1 cellular context compared by ENCODE assay signal in the genomic region with DNA sequence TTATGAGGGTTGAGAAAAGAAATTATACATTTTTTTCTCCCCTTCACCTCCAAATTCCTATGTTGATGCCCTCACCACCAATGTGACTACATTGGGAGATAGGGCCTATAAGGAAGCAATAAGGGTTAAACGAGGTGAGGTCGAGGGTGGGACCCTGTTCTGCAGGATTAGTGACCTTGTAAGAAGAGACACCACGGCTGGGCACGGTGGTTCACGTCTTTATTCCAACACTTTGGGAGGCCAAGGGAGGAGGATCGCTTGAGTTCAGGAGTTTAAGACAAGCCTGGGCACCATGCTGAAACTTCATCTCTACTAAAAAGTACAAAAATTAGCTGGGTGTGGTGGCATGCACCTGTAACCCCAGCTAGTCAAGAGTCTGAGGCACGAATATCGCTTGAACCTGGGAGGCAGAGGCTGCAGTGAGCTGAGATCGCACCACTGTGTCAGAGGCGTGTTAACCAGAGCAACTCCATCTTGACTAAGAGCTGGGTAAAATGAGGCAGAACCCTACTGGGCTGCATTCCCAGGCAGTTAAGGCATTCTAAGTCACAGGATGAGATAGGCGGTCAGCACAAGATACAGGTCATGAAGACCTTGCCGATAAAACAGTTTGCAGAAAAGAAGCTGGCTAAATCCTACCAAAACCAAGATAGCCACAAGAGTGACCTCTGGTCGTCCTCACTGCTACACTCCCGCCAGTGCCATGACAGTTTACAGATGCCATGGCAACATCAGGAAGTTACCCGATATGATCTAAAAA.
A peak's percentile ranks its signal among the peaks of the same experiment; 100 is the strongest.
TF ChIP-seq lines count a peak whose summit lies in the region.

No MANE protein-coding gene starts in this region.

TF ChIP-seq in K562, 482 proteins besides CTCF, POLR2A, EP300 and RAD21 (continued from another document):
- TF ChIP-seq, protein P1, sequence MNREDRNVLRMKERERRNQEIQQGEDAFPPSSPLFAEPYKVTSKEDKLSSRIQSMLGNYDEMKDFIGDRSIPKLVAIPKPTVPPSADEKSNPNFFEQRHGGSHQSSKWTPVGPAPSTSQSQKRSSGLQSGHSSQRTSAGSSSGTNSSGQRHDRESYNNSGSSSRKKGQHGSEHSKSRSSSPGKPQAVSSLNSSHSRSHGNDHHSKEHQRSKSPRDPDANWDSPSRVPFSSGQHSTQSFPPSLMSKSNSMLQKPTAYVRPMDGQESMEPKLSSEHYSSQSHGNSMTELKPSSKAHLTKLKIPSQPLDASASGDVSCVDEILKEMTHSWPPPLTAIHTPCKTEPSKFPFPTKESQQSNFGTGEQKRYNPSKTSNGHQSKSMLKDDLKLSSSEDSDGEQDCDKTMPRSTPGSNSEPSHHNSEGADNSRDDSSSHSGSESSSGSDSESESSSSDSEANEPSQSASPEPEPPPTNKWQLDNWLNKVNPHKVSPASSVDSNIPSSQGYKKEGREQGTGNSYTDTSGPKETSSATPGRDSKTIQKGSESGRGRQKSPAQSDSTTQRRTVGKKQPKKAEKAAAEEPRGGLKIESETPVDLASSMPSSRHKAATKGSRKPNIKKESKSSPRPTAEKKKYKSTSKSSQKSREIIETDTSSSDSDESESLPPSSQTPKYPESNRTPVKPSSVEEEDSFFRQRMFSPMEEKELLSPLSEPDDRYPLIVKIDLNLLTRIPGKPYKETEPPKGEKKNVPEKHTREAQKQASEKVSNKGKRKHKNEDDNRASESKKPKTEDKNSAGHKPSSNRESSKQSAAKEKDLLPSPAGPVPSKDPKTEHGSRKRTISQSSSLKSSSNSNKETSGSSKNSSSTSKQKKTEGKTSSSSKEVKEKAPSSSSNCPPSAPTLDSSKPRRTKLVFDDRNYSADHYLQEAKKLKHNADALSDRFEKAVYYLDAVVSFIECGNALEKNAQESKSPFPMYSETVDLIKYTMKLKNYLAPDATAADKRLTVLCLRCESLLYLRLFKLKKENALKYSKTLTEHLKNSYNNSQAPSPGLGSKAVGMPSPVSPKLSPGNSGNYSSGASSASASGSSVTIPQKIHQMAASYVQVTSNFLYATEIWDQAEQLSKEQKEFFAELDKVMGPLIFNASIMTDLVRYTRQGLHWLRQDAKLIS (CRISPR knock-in tag; IDR thresholded peaks at IDR 0.05) = no peak
- TF ChIP-seq FOS (IDR thresholded peaks at IDR 0.05; ENCODE audit: extremely low read depth, insufficient read length) (no peak), RBM14 (IDR thresholded peaks at IDR 0.05; ENCODE audit: borderline replicate concordance, insufficient read depth, low read depth, low read length) (no peak), KLF10 (CRISPR knock-in tag; IDR thresholded peaks at IDR 0.05) (no peak), SMAD2 (IDR thresholded peaks at IDR 0.05; ENCODE audit: low read depth, low read length) (no peak), GABPA (tag; conservative IDR thresholded peaks at IDR 0.05; ENCODE audit: low read depth) (no peak), ESRRB (CRISPR knock-in tag; IDR thresholded peaks at IDR 0.05; ENCODE audit: borderline replicate concordance) (no peak), PYGO2 (tag; IDR thresholded peaks at IDR 0.05) (peak; percentile 97), NELFE (IDR thresholded peaks at IDR 0.05; ENCODE audit: insufficient read depth, insufficient read length) (no peak)
- TF ChIP-seq, protein P2, sequence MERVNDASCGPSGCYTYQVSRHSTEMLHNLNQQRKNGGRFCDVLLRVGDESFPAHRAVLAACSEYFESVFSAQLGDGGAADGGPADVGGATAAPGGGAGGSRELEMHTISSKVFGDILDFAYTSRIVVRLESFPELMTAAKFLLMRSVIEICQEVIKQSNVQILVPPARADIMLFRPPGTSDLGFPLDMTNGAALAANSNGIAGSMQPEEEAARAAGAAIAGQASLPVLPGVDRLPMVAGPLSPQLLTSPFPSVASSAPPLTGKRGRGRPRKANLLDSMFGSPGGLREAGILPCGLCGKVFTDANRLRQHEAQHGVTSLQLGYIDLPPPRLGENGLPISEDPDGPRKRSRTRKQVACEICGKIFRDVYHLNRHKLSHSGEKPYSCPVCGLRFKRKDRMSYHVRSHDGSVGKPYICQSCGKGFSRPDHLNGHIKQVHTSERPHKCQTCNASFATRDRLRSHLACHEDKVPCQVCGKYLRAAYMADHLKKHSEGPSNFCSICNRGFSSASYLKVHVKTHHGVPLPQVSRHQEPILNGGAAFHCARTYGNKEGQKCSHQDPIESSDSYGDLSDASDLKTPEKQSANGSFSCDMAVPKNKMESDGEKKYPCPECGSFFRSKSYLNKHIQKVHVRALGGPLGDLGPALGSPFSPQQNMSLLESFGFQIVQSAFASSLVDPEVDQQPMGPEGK (CRISPR knock-in tag; IDR thresholded peaks at IDR 0.05; ENCODE audit: borderline replicate concordance) = no peak
- TF ChIP-seq, protein P3, sequence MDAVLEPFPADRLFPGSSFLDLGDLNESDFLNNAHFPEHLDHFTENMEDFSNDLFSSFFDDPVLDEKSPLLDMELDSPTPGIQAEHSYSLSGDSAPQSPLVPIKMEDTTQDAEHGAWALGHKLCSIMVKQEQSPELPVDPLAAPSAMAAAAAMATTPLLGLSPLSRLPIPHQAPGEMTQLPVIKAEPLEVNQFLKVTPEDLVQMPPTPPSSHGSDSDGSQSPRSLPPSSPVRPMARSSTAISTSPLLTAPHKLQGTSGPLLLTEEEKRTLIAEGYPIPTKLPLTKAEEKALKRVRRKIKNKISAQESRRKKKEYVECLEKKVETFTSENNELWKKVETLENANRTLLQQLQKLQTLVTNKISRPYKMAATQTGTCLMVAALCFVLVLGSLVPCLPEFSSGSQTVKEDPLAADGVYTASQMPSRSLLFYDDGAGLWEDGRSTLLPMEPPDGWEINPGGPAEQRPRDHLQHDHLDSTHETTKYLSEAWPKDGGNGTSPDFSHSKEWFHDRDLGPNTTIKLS (IDR thresholded peaks at IDR 0.05; ENCODE audit: borderline replicate concordance, low read depth) = no peak
- TF ChIP-seq, protein P4, sequence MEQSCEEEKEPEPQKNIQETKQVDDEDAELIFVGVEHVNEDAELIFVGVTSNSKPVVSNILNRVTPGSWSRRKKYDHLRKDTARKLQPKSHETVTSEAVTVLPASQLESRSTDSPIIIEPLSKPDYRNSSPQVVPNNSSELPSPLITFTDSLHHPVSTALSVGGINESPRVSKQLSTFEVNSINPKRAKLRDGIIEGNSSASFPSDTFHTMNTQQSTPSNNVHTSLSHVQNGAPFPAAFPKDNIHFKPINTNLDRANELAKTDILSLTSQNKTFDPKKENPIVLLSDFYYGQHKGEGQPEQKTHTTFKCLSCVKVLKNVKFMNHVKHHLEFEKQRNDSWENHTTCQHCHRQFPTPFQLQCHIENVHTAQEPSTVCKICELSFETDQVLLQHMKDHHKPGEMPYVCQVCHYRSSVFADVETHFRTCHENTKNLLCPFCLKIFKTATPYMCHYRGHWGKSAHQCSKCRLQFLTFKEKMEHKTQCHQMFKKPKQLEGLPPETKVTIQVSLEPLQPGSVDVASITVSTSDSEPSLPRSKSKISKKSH (CRISPR knock-in tag; IDR thresholded peaks at IDR 0.05) = no peak
- TF ChIP-seq, protein P5, sequence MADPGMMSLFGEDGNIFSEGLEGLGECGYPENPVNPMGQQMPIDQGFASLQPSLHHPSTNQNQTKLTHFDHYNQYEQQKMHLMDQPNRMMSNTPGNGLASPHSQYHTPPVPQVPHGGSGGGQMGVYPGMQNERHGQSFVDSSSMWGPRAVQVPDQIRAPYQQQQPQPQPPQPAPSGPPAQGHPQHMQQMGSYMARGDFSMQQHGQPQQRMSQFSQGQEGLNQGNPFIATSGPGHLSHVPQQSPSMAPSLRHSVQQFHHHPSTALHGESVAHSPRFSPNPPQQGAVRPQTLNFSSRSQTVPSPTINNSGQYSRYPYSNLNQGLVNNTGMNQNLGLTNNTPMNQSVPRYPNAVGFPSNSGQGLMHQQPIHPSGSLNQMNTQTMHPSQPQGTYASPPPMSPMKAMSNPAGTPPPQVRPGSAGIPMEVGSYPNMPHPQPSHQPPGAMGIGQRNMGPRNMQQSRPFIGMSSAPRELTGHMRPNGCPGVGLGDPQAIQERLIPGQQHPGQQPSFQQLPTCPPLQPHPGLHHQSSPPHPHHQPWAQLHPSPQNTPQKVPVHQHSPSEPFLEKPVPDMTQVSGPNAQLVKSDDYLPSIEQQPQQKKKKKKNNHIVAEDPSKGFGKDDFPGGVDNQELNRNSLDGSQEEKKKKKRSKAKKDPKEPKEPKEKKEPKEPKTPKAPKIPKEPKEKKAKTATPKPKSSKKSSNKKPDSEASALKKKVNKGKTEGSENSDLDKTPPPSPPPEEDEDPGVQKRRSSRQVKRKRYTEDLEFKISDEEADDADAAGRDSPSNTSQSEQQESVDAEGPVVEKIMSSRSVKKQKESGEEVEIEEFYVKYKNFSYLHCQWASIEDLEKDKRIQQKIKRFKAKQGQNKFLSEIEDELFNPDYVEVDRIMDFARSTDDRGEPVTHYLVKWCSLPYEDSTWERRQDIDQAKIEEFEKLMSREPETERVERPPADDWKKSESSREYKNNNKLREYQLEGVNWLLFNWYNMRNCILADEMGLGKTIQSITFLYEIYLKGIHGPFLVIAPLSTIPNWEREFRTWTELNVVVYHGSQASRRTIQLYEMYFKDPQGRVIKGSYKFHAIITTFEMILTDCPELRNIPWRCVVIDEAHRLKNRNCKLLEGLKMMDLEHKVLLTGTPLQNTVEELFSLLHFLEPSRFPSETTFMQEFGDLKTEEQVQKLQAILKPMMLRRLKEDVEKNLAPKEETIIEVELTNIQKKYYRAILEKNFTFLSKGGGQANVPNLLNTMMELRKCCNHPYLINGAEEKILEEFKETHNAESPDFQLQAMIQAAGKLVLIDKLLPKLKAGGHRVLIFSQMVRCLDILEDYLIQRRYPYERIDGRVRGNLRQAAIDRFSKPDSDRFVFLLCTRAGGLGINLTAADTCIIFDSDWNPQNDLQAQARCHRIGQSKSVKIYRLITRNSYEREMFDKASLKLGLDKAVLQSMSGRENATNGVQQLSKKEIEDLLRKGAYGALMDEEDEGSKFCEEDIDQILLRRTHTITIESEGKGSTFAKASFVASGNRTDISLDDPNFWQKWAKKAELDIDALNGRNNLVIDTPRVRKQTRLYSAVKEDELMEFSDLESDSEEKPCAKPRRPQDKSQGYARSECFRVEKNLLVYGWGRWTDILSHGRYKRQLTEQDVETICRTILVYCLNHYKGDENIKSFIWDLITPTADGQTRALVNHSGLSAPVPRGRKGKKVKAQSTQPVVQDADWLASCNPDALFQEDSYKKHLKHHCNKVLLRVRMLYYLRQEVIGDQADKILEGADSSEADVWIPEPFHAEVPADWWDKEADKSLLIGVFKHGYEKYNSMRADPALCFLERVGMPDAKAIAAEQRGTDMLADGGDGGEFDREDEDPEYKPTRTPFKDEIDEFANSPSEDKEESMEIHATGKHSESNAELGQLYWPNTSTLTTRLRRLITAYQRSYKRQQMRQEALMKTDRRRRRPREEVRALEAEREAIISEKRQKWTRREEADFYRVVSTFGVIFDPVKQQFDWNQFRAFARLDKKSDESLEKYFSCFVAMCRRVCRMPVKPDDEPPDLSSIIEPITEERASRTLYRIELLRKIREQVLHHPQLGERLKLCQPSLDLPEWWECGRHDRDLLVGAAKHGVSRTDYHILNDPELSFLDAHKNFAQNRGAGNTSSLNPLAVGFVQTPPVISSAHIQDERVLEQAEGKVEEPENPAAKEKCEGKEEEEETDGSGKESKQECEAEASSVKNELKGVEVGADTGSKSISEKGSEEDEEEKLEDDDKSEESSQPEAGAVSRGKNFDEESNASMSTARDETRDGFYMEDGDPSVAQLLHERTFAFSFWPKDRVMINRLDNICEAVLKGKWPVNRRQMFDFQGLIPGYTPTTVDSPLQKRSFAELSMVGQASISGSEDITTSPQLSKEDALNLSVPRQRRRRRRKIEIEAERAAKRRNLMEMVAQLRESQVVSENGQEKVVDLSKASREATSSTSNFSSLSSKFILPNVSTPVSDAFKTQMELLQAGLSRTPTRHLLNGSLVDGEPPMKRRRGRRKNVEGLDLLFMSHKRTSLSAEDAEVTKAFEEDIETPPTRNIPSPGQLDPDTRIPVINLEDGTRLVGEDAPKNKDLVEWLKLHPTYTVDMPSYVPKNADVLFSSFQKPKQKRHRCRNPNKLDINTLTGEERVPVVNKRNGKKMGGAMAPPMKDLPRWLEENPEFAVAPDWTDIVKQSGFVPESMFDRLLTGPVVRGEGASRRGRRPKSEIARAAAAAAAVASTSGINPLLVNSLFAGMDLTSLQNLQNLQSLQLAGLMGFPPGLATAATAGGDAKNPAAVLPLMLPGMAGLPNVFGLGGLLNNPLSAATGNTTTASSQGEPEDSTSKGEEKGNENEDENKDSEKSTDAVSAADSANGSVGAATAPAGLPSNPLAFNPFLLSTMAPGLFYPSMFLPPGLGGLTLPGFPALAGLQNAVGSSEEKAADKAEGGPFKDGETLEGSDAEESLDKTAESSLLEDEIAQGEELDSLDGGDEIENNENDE (IDR thresholded peaks at IDR 0.05; ENCODE audit: low read depth, low read length) = no peak
